19 cellular contexts compared by ENCODE assay signal in the genomic region with DNA sequence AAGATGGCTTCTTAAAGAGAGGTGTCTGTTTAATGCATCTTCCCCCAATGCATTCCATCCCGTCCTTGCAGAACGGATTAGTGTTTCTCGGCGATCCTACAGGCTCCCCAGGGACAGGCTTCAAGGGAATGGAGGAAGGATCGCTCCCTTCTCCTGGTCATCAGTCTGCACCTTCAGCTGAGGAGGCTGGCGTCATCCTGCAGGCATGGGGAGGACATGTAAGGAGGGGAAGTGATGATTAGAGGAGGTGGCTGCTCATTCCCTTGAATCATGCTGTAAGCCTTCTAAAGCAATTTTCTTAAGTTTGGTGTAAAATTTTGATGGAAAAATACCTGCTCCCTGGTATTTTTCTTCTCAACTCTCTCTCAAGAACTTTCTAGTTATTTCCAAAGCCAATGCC.
A peak's percentile ranks its signal among the peaks of the same experiment; 100 is the strongest.
DNase-seq lines count a peak whose midpoint lies in the region; ATAC-seq and TF ChIP-seq lines count a peak whose summit lies in the region.
"Had no signal": no experiment of that assay in that cellular context is flagged by ENCODE, and none has a peak within 500 bp of the region (broad histone marks: within the 10 kb centered on the region; RNA-seq: fewer than 3 reads in every experiment).

No MANE protein-coding gene starts in this region.

- H3K4me3 Mint-ChIP-seq in activated CD4-positive, alpha-beta T cell treated with anti-CD3 and anti-CD28 coated beads, Interleukin-2, amount 10 ng/mL, durations not matched to agents 7 days and 5 days: peak overlapping the region; percentile 66
- H3K4me3 Mint-ChIP-seq in CD8-positive, alpha-beta T cell: peak overlapping the region; percentile 85
- no peak overlapping the region for H3K4me3 Mint-ChIP-seq in activated CD8-positive, alpha-beta T cell treated with anti-CD3 and anti-CD28 coated beads for 36 hours
- peak overlapping the region in 8 of 10 donors; percentile 40 to 86 (median 80) for H3K4me3 Mint-ChIP-seq in naive thymus-derived CD4-positive, alpha-beta T cell

- peaks cover 6% of the 10 kb centered on the region for H3K27me3 Mint-ChIP-seq in activated CD4-positive, alpha-beta T cell treated with anti-CD3 and anti-CD28 coated beads, Interleukin-2, amount 10 ng/mL, durations not matched to agents 7 days and 5 days
- H3K27me3 Mint-ChIP-seq in CD8-positive, alpha-beta T cell (ENCODE audit: low read depth): no peaks in the 10 kb centered on the region
- H3K27me3 Mint-ChIP-seq in activated CD8-positive, alpha-beta T cell treated with anti-CD3 and anti-CD28 coated beads for 36 hours: no peaks in the 10 kb centered on the region
- H3K27me3 Mint-ChIP-seq in naive thymus-derived CD4-positive, alpha-beta T cell: peaks cover 0 to 11% (median 0%) of the 10 kb centered on the region in 5 donors

- H3K4me1 Mint-ChIP-seq in activated CD4-positive, alpha-beta T cell treated with anti-CD3 and anti-CD28 coated beads, Interleukin-2, amount 10 ng/mL, durations not matched to agents 7 days and 5 days: no peaks in the 10 kb centered on the region
- peaks cover 36% of the 10 kb centered on the region for H3K4me1 Mint-ChIP-seq in CD8-positive, alpha-beta T cell (ENCODE audit: low read depth)
- peaks cover 29% of the 10 kb centered on the region for H3K4me1 Mint-ChIP-seq in activated CD8-positive, alpha-beta T cell treated with anti-CD3 and anti-CD28 coated beads for 36 hours (ENCODE audit: low read depth)
- peaks cover 14 to 27% (median 16%) of the 10 kb centered on the region in 7 donors for H3K4me1 Mint-ChIP-seq in naive thymus-derived CD4-positive, alpha-beta T cell

- H3K9me3 Mint-ChIP-seq in activated CD4-positive, alpha-beta T cell treated with anti-CD3 and anti-CD28 coated beads, Interleukin-2, amount 10 ng/mL, durations not matched to agents 7 days and 5 days: no peaks in the 10 kb centered on the region
- H3K9me3 Mint-ChIP-seq in CD8-positive, alpha-beta T cell: no peaks in the 10 kb centered on the region
- H3K9me3 Mint-ChIP-seq in activated CD8-positive, alpha-beta T cell treated with anti-CD3 and anti-CD28 coated beads for 36 hours: no peaks in the 10 kb centered on the region
- H3K9me3 Mint-ChIP-seq in naive thymus-derived CD4-positive, alpha-beta T cell: peaks cover 0 to 2% (median 0%) of the 10 kb centered on the region in 11 donors

- peak; percentile 32 for ATAC-seq in CD8-positive, alpha-beta T cell
- peak; percentile 50 for ATAC-seq in activated CD8-positive, alpha-beta T cell treated with anti-CD3 and anti-CD28 coated beads for 36 hours
- peak; percentile 17 for ATAC-seq in naive thymus-derived CD4-positive, alpha-beta T cell
- ATAC-seq in GM21423 (IDR thresholded peaks at IDR 0.05; ENCODE audit: unreplicated experiment): no peak
- ATAC-seq: GM12878 had no signal

- no peak for TF ChIP-seq POLR2A in uterus (IDR thresholded peaks at IDR 0.05)

- CTCF ChIA-PET in activated CD4-positive, alpha-beta T cell treated with anti-CD3 and anti-CD28 coated beads, Interleukin-2, amount 10 ng/mL, durations not matched to agents 7 days and 5 days (lab: Charles Lee): interaction anchor here (1.8 kb wide), 1 partner anchor 16 kb away, joined by 3 read pairs; no protein-coding TSS in a partner anchor
- CTCF ChIA-PET in CD8-positive, alpha-beta T cell (lab: Charles Lee): interaction anchor here (1.0 to 1.8 kb wide), 4 partner anchors 9 to 102 kb away, joined by 3 to 6 read pairs (median 4); no protein-coding TSS in a partner anchor
- CTCF ChIA-PET in activated CD8-positive, alpha-beta T cell treated with anti-CD3 and anti-CD28 coated beads for 36 hours (lab: Charles Lee): interaction anchor here (1.2 kb wide), 1 partner anchor 14 kb away, joined by 3 read pairs; no protein-coding TSS in a partner anchor
- CTCF ChIA-PET in naive thymus-derived CD4-positive, alpha-beta T cell (lab: Charles Lee): interaction anchor here (1.4 to 2.1 kb wide), 2 partner anchors 52 to 103 kb away, joined by 4 to 12 read pairs; no protein-coding TSS in a partner anchor

- peak overlapping the region; percentile 35 for H3K27ac ChIP-seq in CD8-positive, alpha-beta T cell (ENCODE audit: low read depth, low read length)
- H3K27ac ChIP-seq in naive thymus-derived CD4-positive, alpha-beta T cell (ENCODE audit: low read depth, low read length): no peak overlapping the region
- H3K27ac ChIP-seq in uterus: no peak overlapping the region
- H3K27ac ChIP-seq: vagina had no signal

- no peak overlapping the region for H3K27ac Mint-ChIP-seq in activated CD4-positive, alpha-beta T cell treated with anti-CD3 and anti-CD28 coated beads, Interleukin-2, amount 10 ng/mL, durations not matched to agents 7 days and 5 days
- peak overlapping the region; percentile 96 for H3K27ac Mint-ChIP-seq in CD8-positive, alpha-beta T cell
- H3K27ac Mint-ChIP-seq in activated CD8-positive, alpha-beta T cell treated with anti-CD3 and anti-CD28 coated beads for 36 hours: no peak overlapping the region
- H3K27ac Mint-ChIP-seq in naive thymus-derived CD4-positive, alpha-beta T cell: peak overlapping the region in 7 of 9 donors; percentile 86 to 95 (median 91)

- TF ChIP-seq CTCF in CD8-positive, alpha-beta T cell (IDR thresholded peaks at IDR 0.05): no peak
- TF ChIP-seq CTCF in activated CD8-positive, alpha-beta T cell treated with anti-CD3 and anti-CD28 coated beads for 36 hours (IDR thresholded peaks at IDR 0.05): no peak
- no peak for TF ChIP-seq CTCF in uterus (IDR thresholded peaks at IDR 0.05)

- no peaks in the 10 kb centered on the region for H3K27me3 ChIP-seq in CD8-positive, alpha-beta T cell (ENCODE audit: insufficient read depth, low read length)
- H3K27me3 ChIP-seq in naive thymus-derived CD4-positive, alpha-beta T cell (ENCODE audit: control insufficient read depth in 2 of 2, insufficient read depth in 2 of 2, low read length in 2 of 2): no peaks in the 10 kb centered on the region
- H3K27me3 ChIP-seq in uterus: no peaks in the 10 kb centered on the region
- H3K27me3 ChIP-seq: vagina had no signal

- H3K9me3 ChIP-seq in CD8-positive, alpha-beta T cell (ENCODE audit: low read length): no peaks in the 10 kb centered on the region
- H3K9me3 ChIP-seq in naive thymus-derived CD4-positive, alpha-beta T cell (ENCODE audit: control insufficient read depth in 2 of 3, low read length in 3 of 3): no peaks in the 10 kb centered on the region
- H3K9me3 ChIP-seq in uterus: no peaks in the 10 kb centered on the region
- H3K9me3 ChIP-seq: vagina had no signal

- POLR2A ChIA-PET in activated CD4-positive, alpha-beta T cell treated with anti-CD3 and anti-CD28 coated beads, Interleukin-2, amount 10 ng/mL, durations not matched to agents 7 days and 5 days (lab: Charles Lee): interaction anchor here (0.6 kb wide), 1 partner anchor 503 kb away, joined by 3 read pairs; no protein-coding TSS in a partner anchor
- POLR2A ChIA-PET in CD8-positive, alpha-beta T cell (lab: Charles Lee): interaction anchor here (0.9 to 2.1 kb wide), 7 partner anchors 8 to 62 kb away, joined by 3 to 6 read pairs (median 4); no protein-coding TSS in a partner anchor
- POLR2A ChIA-PET in activated CD8-positive, alpha-beta T cell treated with anti-CD3 and anti-CD28 coated beads for 36 hours (lab: Charles Lee): interaction anchor here (1.0 kb wide), 1 partner anchor 46 kb away, joined by 5 read pairs; no protein-coding TSS in a partner anchor
- POLR2A ChIA-PET in naive thymus-derived CD4-positive, alpha-beta T cell (lab: Charles Lee): interaction anchor here (0.6 to 2.1 kb wide), 9 partner anchors 10 to 102 kb away, joined by 3 to 8 read pairs (median 4); no protein-coding TSS in a partner anchor

- intact Hi-C loops in CD8-positive, alpha-beta T cell (cut with DNase I, micrococcal nuclease): loop anchor here in 1 of 2 experiments (5.0 kb wide), 2 partner anchors 61 to 1486 kb away; a partner anchor contains a TSS
- intact Hi-C loops in activated CD8-positive, alpha-beta T cell treated with anti-CD3 and anti-CD28 coated beads for 36 hours (cut with micrococcal nuclease): no loop called here
- intact Hi-C loops in naive thymus-derived CD4-positive, alpha-beta T cell (cut with micrococcal nuclease): loop anchor here (1.0 to 2.0 kb wide), 5 partner anchors 18 to 102 kb away; no protein-coding TSS in a partner anchor
- intact Hi-C loops in uterus (cut with DNase I; ENCODE audit: low total_unique reads): no loop called here

- DNase-seq in activated CD4-positive, alpha-beta T cell treated with anti-CD3 and anti-CD28 coated beads, Interleukin-2, amount 10 ng/mL, durations not matched to agents 7 days and 5 days: peak; percentile 16
- DNase-seq in activated CD4-positive, alpha-beta T cell treated with anti-CD3 and anti-CD28 coated beads for 1 hour: no peak
- DNase-seq in CD8-positive, alpha-beta T cell: peak in 2 of 7 experiments; percentile 13 to 60
- DNase-seq in activated CD8-positive, alpha-beta T cell treated with anti-CD3 and anti-CD28 coated beads for 36 hours: no peak
- no peak for DNase-seq in naive thymus-derived CD4-positive, alpha-beta T cell
- DNase-seq in SW 1271 (lab: John Stamatoyannopoulos, UW) (no peak), uterus (no peak)
- DNase-seq: foreskin melanocyte; hypothalamus; kidney; MM.1S; NCI-H1436; NCI-H526; retina; SHP77; stimulated activated CD4-positive, alpha-beta T cell treated with anti-CD3 and anti-CD28 coated beads, Interleukin-12 subunit alpha, Interleukin-12 subunit beta, amount 100 ng/mL, for 4 hours had no signal

- peaks cover 3% of the 10 kb centered on the region for H3K36me3 Mint-ChIP-seq in activated CD4-positive, alpha-beta T cell treated with anti-CD3 and anti-CD28 coated beads, Interleukin-2, amount 10 ng/mL, durations not matched to agents 7 days and 5 days (ENCODE audit: low read depth)
- no peaks in the 10 kb centered on the region for H3K36me3 Mint-ChIP-seq in CD8-positive, alpha-beta T cell
- H3K36me3 Mint-ChIP-seq in activated CD8-positive, alpha-beta T cell treated with anti-CD3 and anti-CD28 coated beads for 36 hours (ENCODE audit: low read depth): no peaks in the 10 kb centered on the region
- peaks cover 0 to 2% (median 0%) of the 10 kb centered on the region in 5 donors for H3K36me3 Mint-ChIP-seq in naive thymus-derived CD4-positive, alpha-beta T cell

- H3K4me3 ChIP-seq in CD8-positive, alpha-beta T cell (ENCODE audit: low read depth, low read length): no peak overlapping the region
- peak overlapping the region; percentile 50 for H3K4me3 ChIP-seq in naive thymus-derived CD4-positive, alpha-beta T cell (ENCODE audit: low read length)
- no peak overlapping the region for H3K4me3 ChIP-seq in uterus
- H3K4me3 ChIP-seq: GM12878, vagina had no signal

- no peaks in the 10 kb centered on the region for H3K36me3 ChIP-seq in CD8-positive, alpha-beta T cell (ENCODE audit: insufficient read depth, low read length)
- no peaks in the 10 kb centered on the region for H3K36me3 ChIP-seq in naive thymus-derived CD4-positive, alpha-beta T cell (ENCODE audit: control insufficient read depth in 2 of 3, insufficient read depth in 3 of 3, low read length in 3 of 3)
- no peaks in the 10 kb centered on the region for H3K36me3 ChIP-seq in uterus
- H3K36me3 ChIP-seq: vagina had no signal

- H3K4me1 ChIP-seq in CD8-positive, alpha-beta T cell (ENCODE audit: insufficient read depth, low read length): peaks cover 48% of the 10 kb centered on the region
- peaks cover 35 to 58% of the 10 kb centered on the region in 2 donors for H3K4me1 ChIP-seq in naive thymus-derived CD4-positive, alpha-beta T cell (ENCODE audit: control insufficient read depth in 2 of 2, insufficient read depth in 2 of 2, low read length in 2 of 2)
- H3K4me1 ChIP-seq in uterus: no peaks in the 10 kb centered on the region
- H3K4me1 ChIP-seq: vagina had no signal

Comparison
In these comparisons a context has a peak if more than half of its experiments do, and no peak if none do; other contexts are left out.
1. H3K27ac Mint-ChIP-seq: peak in CD8-positive, alpha-beta T cell (single experiment) and naive thymus-derived CD4-positive, alpha-beta T cell (7 of 9); none in activated CD4-positive, alpha-beta T cell treated with anti-CD3 and anti-CD28 coated beads, Interleukin-2, amount 10 ng/mL, durations not matched to agents 7 days and 5 days (single experiment) and activated CD8-positive, alpha-beta T cell treated with anti-CD3 and anti-CD28 coated beads for 36 hours (single experiment).
2. intact Hi-C loops: an anchor here in naive thymus-derived CD4-positive, alpha-beta T cell (1.0 to 2.0 kb wide); none called in activated CD8-positive, alpha-beta T cell treated with anti-CD3 and anti-CD28 coated beads for 36 hours and uterus.